ENCODE assay signal across 14 cellular contexts in genomic region chr16:74455213-74455612, GRCh38. TPM values are rescaled to one million over a fixed set of nuclear protein-coding genes. Genes with fewer than 3 reads are reported as not detected.
DNase-seq lines count a peak whose midpoint lies in the region; TF ChIP-seq lines count a peak whose summit lies in the region.
"Had no signal": no experiment of that assay in that cellular context is flagged by ENCODE, and none has a peak within 500 bp of the region (broad histone marks: within the 10 kb centered on the region; RNA-seq: fewer than 3 reads in every experiment).

No MANE protein-coding gene starts in this region.

- no peaks in the 10 kb centered on the region for H4K20me1 ChIP-seq in hepatocyte (ENCODE audit: insufficient read depth, poor library complexity, severe bottlenecking)

- H3K4me3 ChIP-seq in breast epithelium (no peak overlapping the region), brain microvascular endothelial cell (ENCODE audit: low read depth, low read length) (no peak overlapping the region), hepatocyte (no peak overlapping the region)
- H3K4me3 ChIP-seq: ascending aorta, lower lobe of right lung, skin epidermis had no signal

- no TSS peak for BruUV-seq in MCF 10A (replicated peaks; lab: Mats Ljungman, UMichigan)

- no peaks in the 10 kb centered on the region for H3K4me1 ChIP-seq in breast epithelium
- no peaks in the 10 kb centered on the region for H3K4me1 ChIP-seq in hepatocyte (ENCODE audit: insufficient read depth)
- H3K4me1 ChIP-seq: ascending aorta had no signal

- H3K4me3 Mint-ChIP-seq in MCF 10A (ENCODE audit: unreplicated experiment) (no peak overlapping the region), type B pancreatic cell (no peak overlapping the region)
- no peak overlapping the region for H3K4me3 Mint-ChIP-seq in activated CD4-positive, alpha-beta memory T cell treated with anti-CD3 and anti-CD28 coated beads for 36 hours
- H3K4me3 Mint-ChIP-seq: H9 had no signal

- no peak overlapping the region for H2AFZ ChIP-seq in hepatocyte

- TF ChIP-seq CTCF in MCF 10A (IDR thresholded peaks at IDR 0.05; ENCODE audit: unreplicated experiment) (no peak), breast epithelium (IDR thresholded peaks at IDR 0.05) (no peak), brain microvascular endothelial cell (IDR thresholded peaks at IDR 0.05; ENCODE audit: low read depth, low read length, missing control alignments) (no peak), hepatocyte (IDR thresholded peaks at IDR 0.05; ENCODE audit: poor library complexity) (no peak), type B pancreatic cell (conservative IDR thresholded peaks at IDR 0.05) (no peak)

- intact Hi-C loops in MCF 10A (cut with micrococcal nuclease), result no loop called here
- intact Hi-C loops in breast epithelium (cut with DNase I; ENCODE audit: low total_unique reads), result no loop called here
- intact Hi-C loops in activated CD4-positive, alpha-beta memory T cell treated with anti-CD3 and anti-CD28 coated beads for 36 hours (cut with micrococcal nuclease), result no loop called here

- no peaks in the 10 kb centered on the region for H3K9me2 ChIP-seq in hepatocyte (replicated peaks; ENCODE audit: insufficient read depth)

- H3K27ac ChIP-seq in breast epithelium (no peak overlapping the region), brain microvascular endothelial cell (peak overlapping the region; percentile 54), hepatocyte (peak overlapping the region; percentile 68)
- H3K27ac ChIP-seq: ascending aorta, lower lobe of right lung had no signal

- H3K36me3 ChIP-seq in breast epithelium, result peaks cover 8% of the 10 kb centered on the region
- H3K36me3 ChIP-seq in brain microvascular endothelial cell (replicated peaks), result peaks cover 50% of the 10 kb centered on the region
- H3K36me3 ChIP-seq in hepatocyte (replicated peaks; ENCODE audit: insufficient read depth, low read depth), result no peaks in the 10 kb centered on the region

- DNase-seq in MCF 10A (ENCODE audit: unreplicated experiment) (peak; percentile 89), breast epithelium (ENCODE audit: low spot score in 2 of 2) (no peak), brain microvascular endothelial cell (peak; percentile 61), hepatocyte (ENCODE audit: low spot score) (no peak), type B pancreatic cell (ENCODE audit: extremely low spot score, unreplicated experiment) (no peak), AG08395 (ENCODE audit: low spot score) (no peak), COR-L47 (lab: John Stamatoyannopoulos, UW) (no peak)
- no peak for DNase-seq in activated CD4-positive, alpha-beta memory T cell treated with anti-CD3 and anti-CD28 coated beads for 36 hours
- DNase-seq: activated CD4-positive, alpha-beta T cell treated with anti-CD3 and anti-CD28 coated beads, Interleukin-2, amount 50 U/mL, for 1 hour; H9; lower lobe of right lung; Right ventricle myocardium superior had no signal

- POLR2A ChIA-PET in MCF 10A (lab: Yijun Ruan, JAX), result interaction anchor here (0.5 to 2.1 kb wide), 7 partner anchors 13 to 152 kb away, joined by 3 to 7 read pairs (median 4); partner anchors contain the start of gene GLG1
- POLR2A ChIA-PET in activated CD4-positive, alpha-beta memory T cell treated with anti-CD3 and anti-CD28 coated beads for 36 hours (lab: Charles Lee), result no interaction called here

- no peak overlapping the region for H3K4me2 ChIP-seq in hepatocyte

- no peaks in the 10 kb centered on the region for H3K9me3 ChIP-seq in breast epithelium
- no peaks in the 10 kb centered on the region for H3K9me3 ChIP-seq in hepatocyte (ENCODE audit: low read depth)
- H3K9me3 ChIP-seq: ascending aorta, lower lobe of right lung had no signal

- peaks cover 20% of the 10 kb centered on the region for H3K4me1 Mint-ChIP-seq in MCF 10A (ENCODE audit: insufficient read depth, unreplicated experiment)
- H3K4me1 Mint-ChIP-seq in type B pancreatic cell (ENCODE audit: unreplicated experiment), result no peaks in the 10 kb centered on the region
- no peaks in the 10 kb centered on the region for H3K4me1 Mint-ChIP-seq in activated CD4-positive, alpha-beta memory T cell treated with anti-CD3 and anti-CD28 coated beads for 36 hours (ENCODE audit: low read depth)
- H3K4me1 Mint-ChIP-seq: H9 had no signal

- no peaks in the 10 kb centered on the region for H3K27me3 Mint-ChIP-seq in MCF 10A (ENCODE audit: insufficient read depth, unreplicated experiment)
- no peaks in the 10 kb centered on the region for H3K27me3 Mint-ChIP-seq in type B pancreatic cell
- no peaks in the 10 kb centered on the region for H3K27me3 Mint-ChIP-seq in activated CD4-positive, alpha-beta memory T cell treated with anti-CD3 and anti-CD28 coated beads for 36 hours

- 95% methylated on average over 7 of the region's 7 CpGs for WGBS in hepatocyte (ENCODE audit: low lambda C conversion rate, missing lambda C conversion rate)

- TF ChIP-seq POLR2A in breast epithelium (IDR thresholded peaks at IDR 0.05), result no peak

- H3K9me3 Mint-ChIP-seq in MCF 10A (ENCODE audit: unreplicated experiment) (no peaks in the 10 kb centered on the region), type B pancreatic cell (no peaks in the 10 kb centered on the region)
- H3K9me3 Mint-ChIP-seq in activated CD4-positive, alpha-beta memory T cell treated with anti-CD3 and anti-CD28 coated beads for 36 hours, result no peaks in the 10 kb centered on the region
- H3K9me3 Mint-ChIP-seq: H9 had no signal

- CTCF ChIA-PET in MCF 10A (lab: Yijun Ruan, JAX), result interaction anchor here (0.6 to 1.6 kb wide), 5 partner anchors 10 to 1201 kb away, joined by 3 to 6 read pairs (median 4); no protein-coding TSS in a partner anchor
- CTCF ChIA-PET in activated CD4-positive, alpha-beta memory T cell treated with anti-CD3 and anti-CD28 coated beads for 36 hours (lab: Charles Lee), result no interaction called here

- H3K27ac Mint-ChIP-seq in MCF 10A (ENCODE audit: low read depth, unreplicated experiment) (peak overlapping the region; percentile 94), type B pancreatic cell (peak overlapping the region; percentile 59)
- H3K27ac Mint-ChIP-seq in activated CD4-positive, alpha-beta memory T cell treated with anti-CD3 and anti-CD28 coated beads for 36 hours, result no peak overlapping the region

- H3K36me3 Mint-ChIP-seq in MCF 10A (ENCODE audit: insufficient read depth, unreplicated experiment), result peaks cover 71% of the 10 kb centered on the region
- peaks cover 45% of the 10 kb centered on the region for H3K36me3 Mint-ChIP-seq in type B pancreatic cell
- H3K36me3 Mint-ChIP-seq in activated CD4-positive, alpha-beta memory T cell treated with anti-CD3 and anti-CD28 coated beads for 36 hours, result peaks cover 38% of the 10 kb centered on the region

- H3K79me2 ChIP-seq in hepatocyte, result no peaks in the 10 kb centered on the region

- in situ Hi-C loops in brain microvascular endothelial cell (cut with HindIII; ENCODE audit: low pct_ligation_motif_present, low sequenced_read_pairs), result no loop called here

- no peaks in the 10 kb centered on the region for H3K27me3 ChIP-seq in breast epithelium
- H3K27me3 ChIP-seq in brain microvascular endothelial cell (replicated peaks), result no peaks in the 10 kb centered on the region
- H3K27me3 ChIP-seq in hepatocyte, result no peaks in the 10 kb centered on the region
- H3K27me3 ChIP-seq: ascending aorta had no signal

RNA-seq across cellular contexts. Expression of gene CLEC18B, which starts 33.9 kb away (rescaled TPM):
- 0.89 TPM in 1 of 2 replicates, not detected in the other for total RNA-seq in MCF 10A (2022)
- total RNA-seq in breast epithelium, result 1 to 10 TPM in 1 of 3 donors, under 1 TPM in 1, not detected in 1; 0.16 to 1.6 TPM
- 0.23 and 8.3 TPM in 2 replicates for total RNA-seq in hepatocyte
- 0.21 and 0.35 TPM in 2 replicates for polyA plus RNA-seq in hepatocyte
- 0.69 and 8.2 TPM in 2 replicates for total RNA-seq in type B pancreatic cell (ENCODE audit: low replicate concordance)
- under 1 TPM in 1 of 2 experiments, not detected in 1; 0.34 TPM for total RNA-seq in activated CD4-positive, alpha-beta memory T cell treated with anti-CD3 and anti-CD28 coated beads for 36 hours
- total RNA-seq: ascending aorta had no signal

Comparison
In these comparisons a context has a peak if more than half of its experiments do, and no peak if none do; other contexts are left out.
1. DNase-seq: peak in MCF 10A (single experiment) and brain microvascular endothelial cell (single experiment); none in breast epithelium (0 of 2), hepatocyte (single experiment), type B pancreatic cell (single experiment), activated CD4-positive, alpha-beta memory T cell treated with anti-CD3 and anti-CD28 coated beads for 36 hours (single experiment), AG08395 (single experiment) and COR-L47 (single experiment).
2. H3K27ac ChIP-seq: peak in brain microvascular endothelial cell (single experiment) and hepatocyte (single experiment); none in breast epithelium (0 of 2).